In genomic region chr17:72954595-72954994, GRCh38 we compare ENCODE assay signal across 27 cellular contexts.
"Had no signal": no experiment of that assay in that cellular context is flagged by ENCODE, and none has a peak within 500 bp of the region (broad histone marks: within the 10 kb centered on the region; RNA-seq: fewer than 3 reads in every experiment).

No MANE protein-coding gene starts in this region.

- H3K4me3 ChIP-seq: left ventricle myocardium inferior, lung, neural progenitor cell, ovary, prostate gland, skin epidermis, spleen, suprapubic skin, thoracic aorta, tibial artery, upper lobe of right lung, uterus had no signal

- H3K4me2 ChIP-seq: neural progenitor cell had no signal

- H3K9me3 Mint-ChIP-seq: memory B cell; naive thymus-derived CD8-positive, alpha-beta T cell; nephron progenitor cell; neural progenitor cell; stimulated activated effector memory CD8-positive, alpha-beta T cell treated with anti-CD3 and anti-CD28 coated beads, Interleukin-12 subunit alpha, Interleukin-12 subunit beta, amount 100 ng/mL, for 72 hours; stimulated activated naive CD8-positive, alpha-beta T cell treated with anti-CD3 and anti-CD28 coated beads, Interleukin-15, Interleukin-2, amounts not matched to agents 100 ng/mL and 50 ng/mL, for 24 hours had no signal

- H3K4me1 ChIP-seq: left ventricle myocardium inferior, neural progenitor cell, prostate gland, spleen, suprapubic skin, tibial artery, upper lobe of right lung, uterus had no signal

- H3K27ac ChIP-seq: left ventricle myocardium inferior, neural progenitor cell, ovary, prostate gland, skin epidermis, spleen, suprapubic skin, thoracic aorta, tibial artery, upper lobe of right lung, uterus had no signal

- H3K27me3 ChIP-seq: neural progenitor cell, ovary, spleen, suprapubic skin, tibial artery, upper lobe of right lung, uterus had no signal

- H3K9ac ChIP-seq: neural progenitor cell had no signal

- H3K4me3 Mint-ChIP-seq: memory B cell; naive thymus-derived CD8-positive, alpha-beta T cell; nephron progenitor cell; neural progenitor cell; stimulated activated effector memory CD8-positive, alpha-beta T cell treated with anti-CD3 and anti-CD28 coated beads, Interleukin-12 subunit alpha, Interleukin-12 subunit beta, amount 100 ng/mL, for 72 hours; stimulated activated naive CD8-positive, alpha-beta T cell treated with anti-CD3 and anti-CD28 coated beads, Interleukin-15, Interleukin-2, amounts not matched to agents 100 ng/mL and 50 ng/mL, for 24 hours had no signal

- H3K27me3 Mint-ChIP-seq: memory B cell; naive thymus-derived CD8-positive, alpha-beta T cell; stimulated activated naive CD8-positive, alpha-beta T cell treated with anti-CD3 and anti-CD28 coated beads, Interleukin-15, Interleukin-2, amounts not matched to agents 100 ng/mL and 50 ng/mL, for 24 hours had no signal

- H3K27ac Mint-ChIP-seq: memory B cell; nephron progenitor cell; neural progenitor cell; stimulated activated effector memory CD8-positive, alpha-beta T cell treated with anti-CD3 and anti-CD28 coated beads, Interleukin-12 subunit alpha, Interleukin-12 subunit beta, amount 100 ng/mL, for 72 hours; stimulated activated naive CD8-positive, alpha-beta T cell treated with anti-CD3 and anti-CD28 coated beads, Interleukin-15, Interleukin-2, amounts not matched to agents 100 ng/mL and 50 ng/mL, for 24 hours had no signal

- H3K36me3 ChIP-seq: left ventricle myocardium inferior, neural progenitor cell, ovary, prostate gland, spleen, suprapubic skin, thoracic aorta, tibial artery, upper lobe of right lung, uterus had no signal

- DNase-seq: hippocampal formation; kidney; left colon; left ventricle myocardium inferior; naive thymus-derived CD8-positive, alpha-beta T cell; nephron progenitor cell; ovary; posterior cingulate gyrus; retina; right cardiac atrium; spleen; stimulated activated CD4-positive, alpha-beta T cell treated with anti-CD3 and anti-CD28 coated beads, Interleukin-4, amount 100 ng/mL, for 24 hours; stimulated activated naive CD4-positive, alpha-beta T cell; tibial artery; trophoblast cell; upper lobe of right lung; uterus had no signal

- ATAC-seq: left colon; naive thymus-derived CD8-positive, alpha-beta T cell; right cardiac atrium; sciatic nerve; stimulated activated effector memory CD8-positive, alpha-beta T cell treated with anti-CD3 and anti-CD28 coated beads, Interleukin-12 subunit alpha, Interleukin-12 subunit beta, amount 100 ng/mL, for 72 hours; upper lobe of right lung had no signal

- H3K9me3 ChIP-seq: left ventricle myocardium inferior, ovary, prostate gland, spleen, suprapubic skin, thoracic aorta, tibial artery, upper lobe of right lung, uterus had no signal

- H3K36me3 Mint-ChIP-seq: naive thymus-derived CD8-positive, alpha-beta T cell; neural progenitor cell; stimulated activated effector memory CD8-positive, alpha-beta T cell treated with anti-CD3 and anti-CD28 coated beads, Interleukin-12 subunit alpha, Interleukin-12 subunit beta, amount 100 ng/mL, for 72 hours had no signal

- H2AFZ ChIP-seq: neural progenitor cell had no signal
